In the genomic region with DNA sequence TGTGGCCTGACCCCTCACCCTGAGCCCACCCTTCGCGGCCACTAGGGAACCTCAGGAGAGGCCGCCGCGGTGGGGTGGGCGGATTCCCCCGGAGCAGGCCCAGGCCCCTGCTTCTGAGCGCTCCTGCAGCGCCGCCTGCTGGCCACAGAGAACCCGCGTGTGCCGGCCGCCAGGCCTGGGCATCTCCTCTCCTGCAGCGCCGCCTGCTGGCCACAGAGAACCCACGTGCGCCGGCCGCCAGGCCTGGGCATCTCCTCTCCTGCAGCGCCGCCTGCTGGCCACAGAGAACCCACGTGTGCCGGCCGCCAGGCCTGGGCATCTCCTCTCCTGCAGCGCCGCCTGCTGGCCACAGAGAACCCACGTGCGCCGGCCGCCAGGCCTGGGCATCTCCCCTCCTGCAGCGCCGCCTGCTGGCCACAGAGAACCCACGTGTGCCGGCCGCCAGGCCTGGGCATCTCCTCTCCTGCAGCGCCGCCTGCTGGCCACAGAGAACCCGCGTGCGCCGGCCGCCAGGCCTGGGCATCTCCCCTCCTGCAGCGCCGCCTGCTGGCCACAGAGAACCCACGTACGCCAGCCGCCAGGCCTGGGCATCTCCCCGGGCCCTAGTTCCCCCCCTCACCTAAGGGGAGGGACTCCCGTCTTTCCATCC, we compare ENCODE assay signal across 8 cellular contexts.
DNase-seq lines count a peak whose midpoint lies in the region; ATAC-seq and TF ChIP-seq lines count a peak whose summit lies in the region.
"Not testable (repeated sequence)": the region's sequence is repeated elsewhere in the genome, so short reads cannot be mapped to it uniquely, and the experiment has no call there.

No MANE protein-coding gene starts in this region.

- CTCF ChIA-PET in BJ (lab: Yijun Ruan, JAX), result interaction anchor here (0.7 to 1.7 kb wide), 2 partner anchors 424 to 601 kb away, joined by 3 to 7 read pairs; no protein-coding TSS in a partner anchor
- CTCF ChIA-PET in HEK293 (lab: Yijun Ruan, JAX), result interaction anchor here (0.6 to 0.7 kb wide), 4 partner anchors 221 to 906 kb away, joined by 3 to 4 read pairs (median 4); no protein-coding TSS in a partner anchor

- WGBS in gastroesophageal sphincter (ENCODE audit: low coverage in 1 of 2), 2 donors, result 36% methylated on average over 5 of the region's 50 CpGs; no CpG with 5 or more reads in 1 of the 2 donors

- H3K27me3 Mint-ChIP-seq in naive B cell, result not testable (repeated sequence)

- POLR2A ChIA-PET in BJ (lab: Charles Lee); HEK293 (lab: Yijun Ruan, JAX): not testable (repeated sequence)

- H3K4me1 ChIP-seq in HEK293 (ENCODE audit: control insufficient read depth, insufficient read depth, low read length); Peyer's patch: not testable (repeated sequence)
- H3K4me1 ChIP-seq in gastroesophageal sphincter, result peaks cover 0 to 40% (median 16%) of the 10 kb centered on the region in 3 donors

- TF ChIP-seq EP300 in gastroesophageal sphincter (IDR thresholded peaks at IDR 0.05), result not testable (repeated sequence)

- not testable (repeated sequence) for H3K9me3 ChIP-seq in HEK293 (ENCODE audit: control insufficient read depth, insufficient read depth, low read depth, low read length); Peyer's patch; gastroesophageal sphincter

- in situ Hi-C loops in astrocyte of the cerebellum (cut with HindIII; ENCODE audit: low sequenced_read_pairs), result not testable (repeated sequence)

- H3K4me3 Mint-ChIP-seq in naive B cell, result peak overlapping the region in 1 of 8 donors; percentile 10

- not testable (repeated sequence) for H3K36me3 ChIP-seq in BJ (ENCODE audit: control insufficient read depth, insufficient read depth, low read length); HEK293 (ENCODE audit: control insufficient read depth in 2 of 2, insufficient read depth in 1 of 2, low read length in 2 of 2); Peyer's patch; gastroesophageal sphincter

- H3K36me3 Mint-ChIP-seq in naive B cell, result not testable (repeated sequence)

- H3K27ac ChIP-seq in HEK293 (ENCODE audit: extremely low read depth, low read depth, low read length); Peyer's patch: not testable (repeated sequence)
- H3K27ac ChIP-seq in gastroesophageal sphincter, result peak overlapping the region in 1 of 4 donors; percentile 9

- not testable (repeated sequence) for H3K9me3 Mint-ChIP-seq in naive B cell

- peak; percentile 38 for TF ChIP-seq CTCF in BJ (IDR thresholded peaks at IDR 0.05; ENCODE audit: insufficient read depth, low read depth, low read length)
- TF ChIP-seq CTCF in HEK293 (tag by site-specific recombination; IDR thresholded peaks at IDR 0.05), result not testable (repeated sequence)
- peak; percentile 53 to 86 (median 74) for TF ChIP-seq CTCF in Peyer's patch (IDR thresholded peaks at IDR 0.05)
- TF ChIP-seq CTCF in astrocyte of the cerebellum (IDR thresholded peaks at IDR 0.05; ENCODE audit: low read depth, low read length, missing control alignments), result peak; percentile 19
- peak in 3 of 4 experiments; percentile 61 to 95 (median 89) for TF ChIP-seq CTCF in gastroesophageal sphincter (IDR thresholded peaks at IDR 0.05)

- TF ChIP-seq POLR2A in Peyer's patch (IDR thresholded peaks at IDR 0.05); gastroesophageal sphincter (IDR thresholded peaks at IDR 0.05): not testable (repeated sequence)

- not testable (repeated sequence) for DNase-seq in BJ (ENCODE audit: low read depth); astrocyte of the cerebellum (ENCODE audit: low read depth)
- DNase-seq in Peyer's patch, result peak; percentile 42 to 84 (median 76)
- DNase-seq in activated CD4-positive, alpha-beta T cell treated with anti-CD3 and anti-CD28 coated beads, Interleukin-2, amount 50 U/mL, for 48 hours, result peak; percentile 70 to 75
- peak; percentile 72 for DNase-seq in naive B cell
- peak; percentile 52 to 54 for DNase-seq in stimulated activated CD4-positive, alpha-beta T cell treated with anti-CD3 and anti-CD28 coated beads, Interleukin-4, amount 100 ng/mL, for 4 hours

- H3K27me3 ChIP-seq in BJ (ENCODE audit: control insufficient read depth, insufficient read depth, low read length); Peyer's patch; gastroesophageal sphincter: not testable (repeated sequence)

- peaks cover 6 to 21% (median 12%) of the 10 kb centered on the region in 3 donors for H3K4me1 Mint-ChIP-seq in naive B cell

- not testable (repeated sequence) for ATAC-seq in gastroesophageal sphincter; naive B cell (ENCODE audit: low read depth in 2 of 2)

- peak overlapping the region in 2 of 6 donors; percentile 66 to 83 for H3K27ac Mint-ChIP-seq in naive B cell

- not testable (repeated sequence) for H3K4me3 ChIP-seq in BJ (ENCODE audit: low read depth, low read length); HEK293 (ENCODE audit: low read depth, low read length); Peyer's patch; astrocyte of the cerebellum (ENCODE audit: low read depth, low read length); gastroesophageal sphincter

TF ChIP-seq in HEK293, 187 proteins besides CTCF, POLR2A, EP300 and RAD21:
- TF ChIP-seq SETDB1 (IDR thresholded peaks at IDR 0.05; ENCODE audit: insufficient read length, low read length) (peak; percentile 64), KLF1 (tag by site-specific recombination; IDR thresholded peaks at IDR 0.05) (0 out of 2 replicates have a peak, but pooled peaks have one; percentile 9), ZFHX2 (tag by site-specific recombination; conservative IDR thresholded peaks at IDR 0.05) (0 out of 2 replicates have a peak, but pooled peaks have one; percentile 8), ZNF654 (tag by site-specific recombination; IDR thresholded peaks at IDR 0.05; ENCODE audit: low read depth) (peak; percentile 28; the same call in 1 of the 2 replicates)
